In the genomic region with DNA sequence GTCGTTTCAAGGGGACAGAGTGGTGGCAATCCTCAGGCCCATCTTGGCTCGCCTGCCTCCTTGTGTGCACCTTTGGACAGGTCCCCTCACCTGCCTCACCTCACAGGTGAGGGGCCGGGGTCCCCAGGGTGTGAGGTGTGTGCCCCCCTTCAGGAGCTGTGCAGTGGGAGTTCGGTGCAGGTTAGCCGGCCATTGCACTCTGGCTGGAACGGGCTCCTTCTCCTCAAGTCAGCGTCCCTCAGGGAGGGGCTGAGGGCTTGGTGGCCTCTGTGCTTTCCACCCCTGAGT, we compare ENCODE assay signal across 19 cellular contexts.
DNase-seq lines count a peak whose midpoint lies in the region; ATAC-seq, FAIRE-seq and TF ChIP-seq lines count a peak whose summit lies in the region.
"Had no signal": no experiment of that assay in that cellular context is flagged by ENCODE, and none has a peak within 500 bp of the region (broad histone marks: within the 10 kb centered on the region; RNA-seq: fewer than 3 reads in every experiment).

No MANE protein-coding gene starts in this region.

- H3K27me3 ChIP-seq in heart right ventricle (no peaks in the 10 kb centered on the region), bronchial epithelial cell (ENCODE audit: control insufficient read depth, insufficient read depth, low read length) (no peaks in the 10 kb centered on the region), vagina (no peaks in the 10 kb centered on the region), thyroid gland (no peaks in the 10 kb centered on the region)

- no peaks in the 10 kb centered on the region for H3K9me3 ChIP-seq in heart right ventricle
- H3K9me3 ChIP-seq in vagina = no peaks in the 10 kb centered on the region
- H3K9me3 ChIP-seq in thyroid gland = no peaks in the 10 kb centered on the region

- peak; percentile 32 for FAIRE-seq in bronchial epithelial cell (lab: Jason Lieb, UNC)

- no peak overlapping the region for H3K4me3 ChIP-seq in heart right ventricle
- no peak overlapping the region for H3K4me3 ChIP-seq in bronchial epithelial cell (ENCODE audit: low read depth, low read length)
- H3K4me3 ChIP-seq in vagina = no peak overlapping the region
- H3K4me3 ChIP-seq in thyroid gland (replicated peaks in 1 of 3) = no peak overlapping the region

- intact Hi-C loops in Right ventricle myocardium inferior (cut with DNase I) (no loop called here), heart right ventricle (cut with DNase I) (no loop called here), posterior vena cava (cut with DNase I) (no loop called here), vagina (cut with DNase I) (no loop called here), thyroid gland (cut with DNase I) (no loop called here)

- DNase-seq in Right ventricle myocardium inferior (ENCODE audit: missing footprints) (peak; percentile 9), heart right ventricle (no peak), bronchial epithelial cell (ENCODE audit: low read depth) (no peak), posterior vena cava (ENCODE audit: low spot score) (peak; percentile 74), vagina (ENCODE audit: extremely low spot score in 2 of 2) (no peak), HCEC 1CT (no peak), thyroid gland (no peak)
- DNase-seq: 8988T, COR-L47, DMS153, GDM1, H7, NCI-H1105 treated with DMSO at 0.1 percent for 48 hours, NCI-H1694, NCI-H2081 treated with DMSO at 0.1 percent for 48 hours, NCI-H446 treated with DMSO at 0.1 percent for 48 hours, NCI-H69, SIG-M5 had no signal

- ATAC-seq in Right ventricle myocardium inferior = no peak
- ATAC-seq in heart right ventricle = no peak
- no peak for ATAC-seq in HG02884 (IDR thresholded peaks at IDR 0.05; ENCODE audit: unreplicated experiment)

- H3K4me1 ChIP-seq in heart right ventricle = no peaks in the 10 kb centered on the region
- H3K4me1 ChIP-seq in vagina = peaks cover 67% of the 10 kb centered on the region
- H3K4me1 ChIP-seq in thyroid gland = peaks cover 6 to 26% of the 10 kb centered on the region in 2 donors

- H3K36me3 ChIP-seq in heart right ventricle (peaks cover 0 to 19% (median 0%) of the 10 kb centered on the region in 9 donors), bronchial epithelial cell (ENCODE audit: control insufficient read depth, insufficient read depth, low read length) (peaks cover 1% of the 10 kb centered on the region), vagina (no peaks in the 10 kb centered on the region), thyroid gland (no peaks in the 10 kb centered on the region)

- WGBS in heart right ventricle, 2 donors = 95 to 96% methylated on average over 7 of the region's 7 CpGs
- 86 to 98% methylated on average over 2 to 5 of the region's 7 CpGs for WGBS in thyroid gland, 2 donors

- no peak for TF ChIP-seq POLR2A in vagina (IDR thresholded peaks at IDR 0.05)
- no peak for TF ChIP-seq POLR2A in thyroid gland (IDR thresholded peaks at IDR 0.05)

- TF ChIP-seq CTCF in heart right ventricle (IDR thresholded peaks at IDR 0.05) (no peak), bronchial epithelial cell (IDR thresholded peaks at IDR 0.05; ENCODE audit: insufficient read depth, low read length, severe bottlenecking) (no peak), vagina (IDR thresholded peaks at IDR 0.05) (no peak), thyroid gland (IDR thresholded peaks at IDR 0.05) (no peak)

- no peak overlapping the region for H3K27ac ChIP-seq in heart right ventricle
- H3K27ac ChIP-seq in vagina = peak overlapping the region; percentile 74
- no peak overlapping the region for H3K27ac ChIP-seq in thyroid gland

Comparison
In these comparisons a context has a peak if more than half of its experiments do, and no peak if none do; other contexts are left out.
1. DNase-seq: peak in Right ventricle myocardium inferior (single experiment) and posterior vena cava (single experiment); none in heart right ventricle (0 of 2), bronchial epithelial cell (single experiment), vagina (0 of 2), HCEC 1CT (single experiment) and thyroid gland (0 of 2).